In the genomic region with DNA sequence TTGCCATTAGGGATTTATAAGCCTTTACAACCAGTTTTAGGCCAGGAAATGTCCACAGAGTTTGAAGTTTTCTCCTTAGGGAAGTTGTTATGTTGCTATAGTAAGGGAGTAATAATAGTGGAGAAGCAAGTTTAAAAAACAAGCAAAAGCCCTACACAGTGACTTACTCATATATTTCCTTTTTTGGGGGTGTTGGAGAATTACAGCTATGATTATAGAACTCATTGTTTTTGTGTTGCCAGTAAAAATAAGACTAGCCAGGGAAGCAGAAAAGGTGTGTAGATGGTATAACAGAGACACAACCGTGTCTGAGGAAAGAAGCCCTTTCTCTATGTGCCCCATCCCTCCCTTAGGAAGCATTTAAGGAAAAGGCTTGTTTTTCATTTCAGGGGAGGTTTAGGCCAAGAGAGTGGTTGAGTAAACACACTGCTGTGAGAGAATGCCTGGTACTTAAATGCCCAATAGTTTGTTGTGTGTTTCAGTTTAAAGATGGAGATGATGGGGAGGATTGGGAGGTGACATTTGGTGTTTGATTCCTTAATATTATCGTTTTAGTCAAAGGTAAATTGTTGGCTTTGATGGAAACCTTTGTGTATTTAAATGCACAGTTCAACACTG, we compare ENCODE assay signal across 8 cellular contexts. TPM values are rescaled to one million over a fixed set of nuclear protein-coding genes. Genes with fewer than 3 reads are reported as not detected.
A peak's percentile ranks its signal among the peaks of the same experiment; 100 is the strongest.
DNase-seq lines count a peak whose midpoint lies in the region; ATAC-seq and TF ChIP-seq lines count a peak whose summit lies in the region.

No MANE protein-coding gene starts in this region.

- H2AFZ ChIP-seq in OCI-LY3 (ENCODE audit: low read depth, low read length) (no peak overlapping the region), parathyroid adenoma (no peak overlapping the region)

- H3K27ac Mint-ChIP-seq in endodermal cell, result no peak overlapping the region

- WGBS in endodermal cell (ENCODE audit: insufficient coverage in 1 of 2, insufficient read length in 1 of 2), 2 experiments, result 18 to 78% methylated on average over 1 to 2 of the region's 2 CpGs

- no peak for ATAC-seq in HG03280 (IDR thresholded peaks at IDR 0.05; ENCODE audit: unreplicated experiment)

- DNase-seq in EH (ENCODE audit: low read depth) (peak; percentile 48), endodermal cell (no peak), T1000 (lab: John Stamatoyannopoulos, UW) (no peak), GM13976 (ENCODE audit: low spot score) (no peak), RPMI8226 (no peak)

- H3K27me3 Mint-ChIP-seq in endodermal cell (ENCODE audit: insufficient read depth), result peaks cover 3% of the 10 kb centered on the region

- H3K36me3 ChIP-seq in OCI-LY3 (replicated peaks; ENCODE audit: low read depth, low read length) (no peaks in the 10 kb centered on the region), endodermal cell (ENCODE audit: control insufficient read depth, insufficient read depth, low read length) (no peaks in the 10 kb centered on the region), parathyroid adenoma (ENCODE audit: control insufficient read depth, insufficient read depth, low read length) (no peaks in the 10 kb centered on the region)

- peaks cover 72% of the 10 kb centered on the region for H3K79me2 ChIP-seq in OCI-LY3 (ENCODE audit: low read length)
- H3K79me2 ChIP-seq in parathyroid adenoma, result peaks cover 59% of the 10 kb centered on the region

- H3K27me3 ChIP-seq in OCI-LY3 (ENCODE audit: low read depth, low read length), result no peaks in the 10 kb centered on the region
- H3K27me3 ChIP-seq in endodermal cell (ENCODE audit: control insufficient read depth, insufficient read depth, low read length, poor library complexity, severe bottlenecking), result no peaks in the 10 kb centered on the region
- no peaks in the 10 kb centered on the region for H3K27me3 ChIP-seq in parathyroid adenoma (ENCODE audit: control insufficient read depth, insufficient read depth, low read length)

- peaks cover 63% of the 10 kb centered on the region for H4K20me1 ChIP-seq in OCI-LY3 (ENCODE audit: insufficient read depth, low read length)

- H3K27ac ChIP-seq in OCI-LY3 (ENCODE audit: low read length) (no peak overlapping the region), endodermal cell (ENCODE audit: low read depth, low read length) (no peak overlapping the region), parathyroid adenoma (no peak overlapping the region)

- no peak overlapping the region; the same call in 1 of the 2 replicates for H3K9ac ChIP-seq in OCI-LY3 (ENCODE audit: low read length)
- no peak overlapping the region for H3K9ac ChIP-seq in endodermal cell (ENCODE audit: extremely low read depth, low read length, poor library complexity, severe bottlenecking)
- no peak overlapping the region for H3K9ac ChIP-seq in parathyroid adenoma

- in situ Hi-C loops in GM13976 (cut with MboI; ENCODE audit: low sequenced_read_pairs, unreplicated experiment), result no loop called here

- no peak for TF ChIP-seq CTCF in OCI-LY3 (IDR thresholded peaks at IDR 0.05; ENCODE audit: low read depth, low read length)
- no peak for TF ChIP-seq CTCF in endodermal cell (conservative IDR thresholded peaks at IDR 0.05)
- TF ChIP-seq CTCF in parathyroid adenoma (IDR thresholded peaks at IDR 0.05), result no peak
- no peak for TF ChIP-seq CTCF in GM13976 (IDR thresholded peaks at IDR 0.05; ENCODE audit: borderline replicate concordance, control extremely low read depth, extremely low read depth, insufficient read depth, missing control alignments)

- H3K4me3 Mint-ChIP-seq in endodermal cell, result peak overlapping the region; percentile 79

- H3K9me3 ChIP-seq in OCI-LY3 (ENCODE audit: insufficient read depth, low read length) (no peaks in the 10 kb centered on the region), endodermal cell (ENCODE audit: control insufficient read depth, low read length) (no peaks in the 10 kb centered on the region), parathyroid adenoma (ENCODE audit: control insufficient read depth, low read length) (no peaks in the 10 kb centered on the region)

- H3K4me3 ChIP-seq in OCI-LY3 (ENCODE audit: low read length), result peak overlapping the region; percentile 96
- H3K4me3 ChIP-seq in endodermal cell (ENCODE audit: low read length), result peak overlapping the region; percentile 87
- H3K4me3 ChIP-seq in parathyroid adenoma (ENCODE audit: low read depth, low read length), result peak overlapping the region; percentile 85

- no peaks in the 10 kb centered on the region for H3K9me3 Mint-ChIP-seq in endodermal cell

- H3K4me1 Mint-ChIP-seq in endodermal cell, result peaks cover 17% of the 10 kb centered on the region

- H3K4me1 ChIP-seq in OCI-LY3 (ENCODE audit: low read length) (peaks cover 39% of the 10 kb centered on the region), endodermal cell (ENCODE audit: control insufficient read depth, insufficient read depth, low read length) (peaks cover 9% of the 10 kb centered on the region), parathyroid adenoma (peaks cover 29% of the 10 kb centered on the region)

- no peaks in the 10 kb centered on the region for H3K36me3 Mint-ChIP-seq in endodermal cell (ENCODE audit: low read depth)

- H3K4me2 ChIP-seq in OCI-LY3 (ENCODE audit: low read length) (peak overlapping the region; percentile 75), parathyroid adenoma (ENCODE audit: low read length) (peak overlapping the region; percentile 86)

RNA-seq across cellular contexts. Expression of gene VAPA, which starts 2.4 kb away (rescaled TPM):
- 100 to 1,000 TPM; 122 to 168 TPM for total RNA-seq in endodermal cell
- 166 TPM for polyA plus RNA-seq in endodermal cell (2013, experiment 1 of 2)
- 158 TPM for polyA plus RNA-seq in endodermal cell (2013, experiment 2 of 2)

RNA-seq across cellular contexts. Expression of gene TXNDC2, which starts 30.4 kb away (rescaled TPM):
- not detected for total RNA-seq in endodermal cell
- 0.07 TPM for polyA plus RNA-seq in endodermal cell (2013, experiment 1 of 2)
- not detected for polyA plus RNA-seq in endodermal cell (2013, experiment 2 of 2)
